Comparison of ENCODE assay signal across 23 cellular contexts in the genomic region with DNA sequence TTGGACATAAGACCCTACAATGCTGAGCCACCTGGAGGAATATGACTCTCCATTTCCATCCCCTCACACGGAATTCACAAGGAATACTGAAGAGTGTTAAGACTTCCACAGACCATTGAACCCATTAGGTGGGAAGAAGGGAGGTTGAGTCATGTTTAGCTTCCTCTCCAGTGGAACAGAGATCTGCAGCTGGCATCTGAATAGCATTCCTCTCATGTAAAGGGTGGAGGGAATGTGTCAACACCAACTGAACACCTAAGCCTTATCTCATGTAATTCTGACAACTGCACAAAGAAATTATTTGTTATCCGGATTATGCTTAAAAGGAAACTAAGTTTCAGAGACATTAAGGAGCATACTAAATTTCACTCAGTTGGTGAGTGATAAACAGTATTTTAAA.
"Had no signal": no experiment of that assay in that cellular context is flagged by ENCODE, and none has a peak within 500 bp of the region (broad histone marks: within the 10 kb centered on the region; RNA-seq: fewer than 3 reads in every experiment).

No MANE protein-coding gene starts in this region.

- H3K4me3 ChIP-seq: colonic mucosa, left lung, testis, transverse colon, uterus had no signal

- H3K27me3 ChIP-seq: colonic mucosa, left lung, neutrophil, testis, transverse colon, uterus had no signal

- DNase-seq: activated CD4-positive, alpha-beta T cell treated with anti-CD3 and anti-CD28 coated beads for 36 hours; activated CD4-positive, CD25-positive, alpha-beta regulatory T cell; activated CD8-positive, alpha-beta memory T cell treated with anti-CD3 and anti-CD28 coated beads, Interleukin-2, amount 10 ng/mL, durations not matched to agents 7 days and 5 days; activated CD8-positive, alpha-beta T cell treated with anti-CD3 and anti-CD28 coated beads, Interleukin-2, amount 10 ng/mL, durations not matched to agents 7 days and 5 days; activated naive CD4-positive, alpha-beta T cell treated with Interleukin-2 at 50 U/mL for 16 hours; activated T-cell treated with anti-CD3 and anti-CD28 coated beads, Interleukin-2, amount 50 U/mL, for 48 hours; anterior cingulate cortex; cerebellar nuclear complex; colonic mucosa; effector CD8-positive, alpha-beta T cell; erythroblast; head of caudate nucleus; kidney glomerular epithelial cell; left lung; naive B cell; nephron progenitor cell; stimulated activated CD4-positive, alpha-beta T cell treated with anti-CD3 and anti-CD28 coated beads, Interleukin-15, amount 100 ng/mL, for 24 hours; stimulated activated naive CD4-positive, alpha-beta T cell; testis; transverse colon; uterus had no signal

- H3K4me1 ChIP-seq: colonic mucosa, testis had no signal

- H3K9me3 ChIP-seq: colonic mucosa, left lung, neutrophil, testis, transverse colon, uterus had no signal

- ATAC-seq: activated CD4-positive, alpha-beta T cell treated with anti-CD3 and anti-CD28 coated beads for 36 hours; activated CD8-positive, alpha-beta memory T cell treated with anti-CD3 and anti-CD28 coated beads, Interleukin-2, amount 10 ng/mL, durations not matched to agents 7 days and 5 days; activated CD8-positive, alpha-beta T cell treated with anti-CD3 and anti-CD28 coated beads, Interleukin-2, amount 10 ng/mL, durations not matched to agents 7 days and 5 days; left lung had no signal

- FAIRE-seq: endometrium had no signal

- H3K36me3 ChIP-seq: colonic mucosa, left lung, neutrophil, transverse colon, uterus had no signal

- H3K27ac ChIP-seq: colonic mucosa, left lung, neutrophil, testis, transverse colon, uterus had no signal
